Comparison of ENCODE assay signal across 1 cellular context in the genomic region with DNA sequence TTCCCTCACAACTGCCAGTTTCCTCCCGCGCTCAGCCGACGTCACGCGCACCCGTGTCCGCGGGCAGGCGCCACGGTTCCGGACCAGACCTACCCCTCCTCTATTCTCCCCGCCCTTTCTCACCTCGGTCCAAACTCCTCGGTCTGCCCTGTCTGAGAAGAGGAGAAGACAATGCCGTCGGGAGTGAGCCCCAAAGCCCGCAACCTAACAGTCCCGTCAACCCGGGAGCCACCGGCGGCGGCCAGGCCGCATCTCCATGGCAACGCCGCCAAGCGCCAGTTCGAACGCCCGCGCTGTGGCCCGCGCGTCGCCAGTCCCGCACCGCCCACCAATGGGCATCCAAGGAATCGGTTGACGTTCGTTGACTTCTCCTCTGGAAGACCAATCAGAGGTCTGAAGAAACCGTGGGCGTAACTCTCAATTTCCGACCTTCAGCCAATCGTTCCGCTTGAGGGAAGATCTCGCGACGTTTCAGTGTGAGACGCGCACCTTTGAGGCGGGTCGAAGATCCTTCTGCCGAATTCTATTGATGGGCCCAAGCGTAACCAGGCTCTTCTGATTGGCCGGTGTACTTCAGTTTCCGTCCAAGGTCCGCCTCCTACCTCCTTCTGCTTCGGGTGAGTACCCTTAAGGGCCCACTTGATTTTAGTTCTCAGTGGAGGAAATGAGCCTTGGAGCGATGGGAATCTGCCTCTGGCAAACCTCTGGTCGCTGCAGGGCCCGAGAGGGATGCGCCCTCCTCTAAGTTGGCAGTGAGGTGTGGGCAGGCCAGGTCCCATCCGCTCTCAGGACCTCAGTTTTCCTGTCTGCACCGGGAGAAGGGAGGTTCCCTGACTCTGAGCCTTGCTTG.
TF ChIP-seq lines count a peak whose summit lies in the region.

A gene with protein sequence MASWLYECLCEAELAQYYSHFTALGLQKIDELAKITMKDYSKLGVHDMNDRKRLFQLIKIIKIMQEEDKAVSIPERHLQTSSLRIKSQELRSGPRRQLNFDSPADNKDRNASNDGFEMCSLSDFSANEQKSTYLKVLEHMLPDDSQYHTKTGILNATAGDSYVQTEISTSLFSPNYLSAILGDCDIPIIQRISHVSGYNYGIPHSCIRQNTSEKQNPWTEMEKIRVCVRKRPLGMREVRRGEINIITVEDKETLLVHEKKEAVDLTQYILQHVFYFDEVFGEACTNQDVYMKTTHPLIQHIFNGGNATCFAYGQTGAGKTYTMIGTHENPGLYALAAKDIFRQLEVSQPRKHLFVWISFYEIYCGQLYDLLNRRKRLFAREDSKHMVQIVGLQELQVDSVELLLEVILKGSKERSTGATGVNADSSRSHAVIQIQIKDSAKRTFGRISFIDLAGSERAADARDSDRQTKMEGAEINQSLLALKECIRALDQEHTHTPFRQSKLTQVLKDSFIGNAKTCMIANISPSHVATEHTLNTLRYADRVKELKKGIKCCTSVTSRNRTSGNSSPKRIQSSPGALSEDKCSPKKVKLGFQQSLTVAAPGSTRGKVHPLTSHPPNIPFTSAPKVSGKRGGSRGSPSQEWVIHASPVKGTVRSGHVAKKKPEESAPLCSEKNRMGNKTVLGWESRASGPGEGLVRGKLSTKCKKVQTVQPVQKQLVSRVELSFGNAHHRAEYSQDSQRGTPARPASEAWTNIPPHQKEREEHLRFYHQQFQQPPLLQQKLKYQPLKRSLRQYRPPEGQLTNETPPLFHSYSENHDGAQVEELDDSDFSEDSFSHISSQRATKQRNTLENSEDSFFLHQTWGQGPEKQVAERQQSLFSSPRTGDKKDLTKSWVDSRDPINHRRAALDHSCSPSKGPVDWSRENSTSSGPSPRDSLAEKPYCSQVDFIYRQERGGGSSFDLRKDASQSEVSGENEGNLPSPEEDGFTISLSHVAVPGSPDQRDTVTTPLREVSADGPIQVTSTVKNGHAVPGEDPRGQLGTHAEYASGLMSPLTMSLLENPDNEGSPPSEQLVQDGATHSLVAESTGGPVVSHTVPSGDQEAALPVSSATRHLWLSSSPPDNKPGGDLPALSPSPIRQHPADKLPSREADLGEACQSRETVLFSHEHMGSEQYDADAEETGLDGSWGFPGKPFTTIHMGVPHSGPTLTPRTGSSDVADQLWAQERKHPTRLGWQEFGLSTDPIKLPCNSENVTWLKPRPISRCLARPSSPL (N-terminal part only) (minus strand): TSS at position 286 of the 850 bp plus-strand sequence. CDS start 17,922 bp downstream, outside the sequence.
Gene NUDT2, plus strand, starts transcription at position 587 of the 850 bp plus-strand sequence. CDS start 9,471 bp downstream, outside the sequence.

TF ChIP-seq in HepG2, 621 proteins besides CTCF, POLR2A, EP300 and RAD21 (continued from another document and continues in another):
- TF ChIP-seq ZNF407 (CRISPR knock-in tag; IDR thresholded peaks at IDR 0.05; ENCODE audit: not compliant biosample characterization), result no peak
- TF ChIP-seq SMARCC2 (IDR thresholded peaks at IDR 0.05), result no peak
- TF ChIP-seq ARNTL (CRISPR knock-in tag; IDR thresholded peaks at IDR 0.05), result 0 out of 2 replicates have a peak, but pooled peaks have one; percentile 30
- TF ChIP-seq NFAT5 (CRISPR knock-in tag; IDR thresholded peaks at IDR 0.05), result peak; percentile 21; the same call in 1 of the 2 replicates
- TF ChIP-seq CSRNP1 (CRISPR knock-in tag; IDR thresholded peaks at IDR 0.05), result peak; percentile 13; the same call in 1 of the 2 replicates
- TF ChIP-seq ZBTB7A (CRISPR knock-in tag; IDR thresholded peaks at IDR 0.05), result no peak
- TF ChIP-seq ZBTB42 (CRISPR knock-in tag; IDR thresholded peaks at IDR 0.05), result no peak
- no peak for TF ChIP-seq SNAI1 (CRISPR knock-in tag; IDR thresholded peaks at IDR 0.05; ENCODE audit: borderline replicate concordance)
- TF ChIP-seq, protein P1, sequence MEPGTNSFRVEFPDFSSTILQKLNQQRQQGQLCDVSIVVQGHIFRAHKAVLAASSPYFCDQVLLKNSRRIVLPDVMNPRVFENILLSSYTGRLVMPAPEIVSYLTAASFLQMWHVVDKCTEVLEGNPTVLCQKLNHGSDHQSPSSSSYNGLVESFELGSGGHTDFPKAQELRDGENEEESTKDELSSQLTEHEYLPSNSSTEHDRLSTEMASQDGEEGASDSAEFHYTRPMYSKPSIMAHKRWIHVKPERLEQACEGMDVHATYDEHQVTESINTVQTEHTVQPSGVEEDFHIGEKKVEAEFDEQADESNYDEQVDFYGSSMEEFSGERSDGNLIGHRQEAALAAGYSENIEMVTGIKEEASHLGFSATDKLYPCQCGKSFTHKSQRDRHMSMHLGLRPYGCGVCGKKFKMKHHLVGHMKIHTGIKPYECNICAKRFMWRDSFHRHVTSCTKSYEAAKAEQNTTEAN (CRISPR knock-in tag; conservative IDR thresholded peaks at IDR 0.05), result no peak
- TF ChIP-seq AGO1 (IDR thresholded peaks at IDR 0.05; ENCODE audit: low read depth, low read length, poor library complexity, severe bottlenecking), result peak; percentile 47
- TF ChIP-seq, protein P2, sequence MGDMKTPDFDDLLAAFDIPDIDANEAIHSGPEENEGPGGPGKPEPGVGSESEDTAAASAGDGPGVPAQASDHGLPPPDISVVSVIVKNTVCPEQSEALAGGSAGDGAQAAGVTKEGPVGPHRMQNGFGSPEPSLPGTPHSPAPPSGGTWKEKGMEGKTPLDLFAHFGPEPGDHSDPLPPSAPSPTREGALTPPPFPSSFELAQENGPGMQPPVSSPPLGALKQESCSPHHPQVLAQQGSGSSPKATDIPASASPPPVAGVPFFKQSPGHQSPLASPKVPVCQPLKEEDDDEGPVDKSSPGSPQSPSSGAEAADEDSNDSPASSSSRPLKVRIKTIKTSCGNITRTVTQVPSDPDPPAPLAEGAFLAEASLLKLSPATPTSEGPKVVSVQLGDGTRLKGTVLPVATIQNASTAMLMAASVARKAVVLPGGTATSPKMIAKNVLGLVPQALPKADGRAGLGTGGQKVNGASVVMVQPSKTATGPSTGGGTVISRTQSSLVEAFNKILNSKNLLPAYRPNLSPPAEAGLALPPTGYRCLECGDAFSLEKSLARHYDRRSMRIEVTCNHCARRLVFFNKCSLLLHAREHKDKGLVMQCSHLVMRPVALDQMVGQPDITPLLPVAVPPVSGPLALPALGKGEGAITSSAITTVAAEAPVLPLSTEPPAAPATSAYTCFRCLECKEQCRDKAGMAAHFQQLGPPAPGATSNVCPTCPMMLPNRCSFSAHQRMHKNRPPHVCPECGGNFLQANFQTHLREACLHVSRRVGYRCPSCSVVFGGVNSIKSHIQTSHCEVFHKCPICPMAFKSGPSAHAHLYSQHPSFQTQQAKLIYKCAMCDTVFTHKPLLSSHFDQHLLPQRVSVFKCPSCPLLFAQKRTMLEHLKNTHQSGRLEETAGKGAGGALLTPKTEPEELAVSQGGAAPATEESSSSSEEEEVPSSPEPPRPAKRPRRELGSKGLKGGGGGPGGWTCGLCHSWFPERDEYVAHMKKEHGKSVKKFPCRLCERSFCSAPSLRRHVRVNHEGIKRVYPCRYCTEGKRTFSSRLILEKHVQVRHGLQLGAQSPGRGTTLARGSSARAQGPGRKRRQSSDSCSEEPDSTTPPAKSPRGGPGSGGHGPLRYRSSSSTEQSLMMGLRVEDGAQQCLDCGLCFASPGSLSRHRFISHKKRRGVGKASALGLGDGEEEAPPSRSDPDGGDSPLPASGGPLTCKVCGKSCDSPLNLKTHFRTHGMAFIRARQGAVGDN (CRISPR knock-in tag; IDR thresholded peaks at IDR 0.05), result peak; percentile 85
- TF ChIP-seq, protein P3, sequence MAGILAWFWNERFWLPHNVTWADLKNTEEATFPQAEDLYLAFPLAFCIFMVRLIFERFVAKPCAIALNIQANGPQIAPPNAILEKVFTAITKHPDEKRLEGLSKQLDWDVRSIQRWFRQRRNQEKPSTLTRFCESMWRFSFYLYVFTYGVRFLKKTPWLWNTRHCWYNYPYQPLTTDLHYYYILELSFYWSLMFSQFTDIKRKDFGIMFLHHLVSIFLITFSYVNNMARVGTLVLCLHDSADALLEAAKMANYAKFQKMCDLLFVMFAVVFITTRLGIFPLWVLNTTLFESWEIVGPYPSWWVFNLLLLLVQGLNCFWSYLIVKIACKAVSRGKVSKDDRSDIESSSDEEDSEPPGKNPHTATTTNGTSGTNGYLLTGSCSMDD (CRISPR knock-in tag; IDR thresholded peaks at IDR 0.05), result no peak
- TF ChIP-seq ZNF180 (CRISPR knock-in tag; IDR thresholded peaks at IDR 0.05; ENCODE audit: borderline replicate concordance, low read depth), result no peak
- no peak for TF ChIP-seq ZNF282 (IDR thresholded peaks at IDR 0.05; ENCODE audit: partially characterized antibody)
- TF ChIP-seq HMG20A (CRISPR knock-in tag; IDR thresholded peaks at IDR 0.05; ENCODE audit: borderline replicate concordance), result no peak
